8 cellular contexts compared by ENCODE assay signal in genomic region chr7:32496052-32496813, GRCh38. TPM values are rescaled to one million over a fixed set of nuclear protein-coding genes. Genes with fewer than 3 reads are reported as not detected.
A peak's percentile ranks its signal among the peaks of the same experiment; 100 is the strongest.
DNase-seq lines count a peak whose midpoint lies in the region; ATAC-seq, FAIRE-seq and TF ChIP-seq lines count a peak whose summit lies in the region.

No MANE protein-coding gene starts in this region.

- no peaks in the 10 kb centered on the region for H3K9me3 ChIP-seq in CD4-positive, alpha-beta T cell (ENCODE audit: control insufficient read depth, low read length)
- H3K9me3 ChIP-seq in HAP-1 = no peaks in the 10 kb centered on the region
- no peaks in the 10 kb centered on the region for H3K9me3 ChIP-seq in iPS DF 6.9 (ENCODE audit: control insufficient read depth, insufficient read depth, low read length)

- no peak for ATAC-seq in CD4-positive, alpha-beta T cell (ENCODE audit: poor library complexity)
- ATAC-seq in stimulated activated effector memory CD8-positive, alpha-beta T cell treated with anti-CD3 and anti-CD28 coated beads, Interleukin-12 subunit alpha, Interleukin-12 subunit beta, amount 100 ng/mL, for 72 hours = no peak
- no peak for ATAC-seq in HG03442 (IDR thresholded peaks at IDR 0.05; ENCODE audit: unreplicated experiment)
- ATAC-seq in GM21576 (IDR thresholded peaks at IDR 0.05; ENCODE audit: unreplicated experiment) = no peak

- 100% methylated on average over 1 of the region's 10 CpGs for WGBS in iPS DF 6.9 (ENCODE audit: insufficient coverage, insufficient read length)

- H3K4me1 ChIP-seq in HAP-1 (peaks cover 13% of the 10 kb centered on the region), iPS DF 6.9 (ENCODE audit: control insufficient read depth, insufficient read depth, low read length) (no peaks in the 10 kb centered on the region)

- no peak for TF ChIP-seq CTCF in CD4-positive, alpha-beta T cell (IDR thresholded peaks at IDR 0.05)
- no peak for TF ChIP-seq CTCF in D721Med (IDR thresholded peaks at IDR 0.05; ENCODE audit: insufficient read depth, missing control alignments)

- CTCF ChIA-PET in CD4-positive, alpha-beta T cell (lab: Charles Lee) = interaction anchor here (0.7 to 1.4 kb wide), 3 partner anchors 447 to 634 kb away, joined by 3 to 4 read pairs (median 3); no protein-coding TSS in a partner anchor
- CTCF ChIA-PET in activated CD4-positive, alpha-beta memory T cell treated with anti-CD3 and anti-CD28 coated beads for 36 hours (lab: Charles Lee) = interaction anchor here (0.7 to 1.0 kb wide), 2 partner anchors 92 to 612 kb away, joined by 3 read pairs; no protein-coding TSS in a partner anchor

- no peak for DNase-seq in CD4-positive, alpha-beta T cell
- DNase-seq in HAP-1 (ENCODE audit: low spot score in 2 of 2) (no peak), iPS DF 6.9 (ENCODE audit: low read depth, low spot score) (no peak), D721Med (ENCODE audit: insufficient read length, low spot score) (no peak)
- no peak for DNase-seq in activated CD4-positive, alpha-beta memory T cell treated with anti-CD3 and anti-CD28 coated beads for 36 hours
- no peak for DNase-seq in stimulated activated effector memory CD8-positive, alpha-beta T cell treated with anti-CD3 and anti-CD28 coated beads, Interleukin-12 subunit alpha, Interleukin-12 subunit beta, amount 100 ng/mL, for 72 hours (ENCODE audit: low spot score in 2 of 2)

- H3K36me3 ChIP-seq in HAP-1 (replicated peaks) (no peaks in the 10 kb centered on the region), iPS DF 6.9 (ENCODE audit: control insufficient read depth, insufficient read depth, low read length) (no peaks in the 10 kb centered on the region)

- H3K36me3 Mint-ChIP-seq in CD4-positive, alpha-beta T cell (ENCODE audit: low read depth) = peaks cover 44% of the 10 kb centered on the region
- peaks cover 10% of the 10 kb centered on the region for H3K36me3 Mint-ChIP-seq in activated CD4-positive, alpha-beta memory T cell treated with anti-CD3 and anti-CD28 coated beads for 36 hours
- H3K36me3 Mint-ChIP-seq in stimulated activated effector memory CD8-positive, alpha-beta T cell treated with anti-CD3 and anti-CD28 coated beads, Interleukin-12 subunit alpha, Interleukin-12 subunit beta, amount 100 ng/mL, for 72 hours = peaks cover 37% of the 10 kb centered on the region

- peak overlapping the region; percentile 92 for H3K4me3 Mint-ChIP-seq in CD4-positive, alpha-beta T cell
- H3K4me3 Mint-ChIP-seq in activated CD4-positive, alpha-beta memory T cell treated with anti-CD3 and anti-CD28 coated beads for 36 hours = peak overlapping the region; percentile 86
- H3K4me3 Mint-ChIP-seq in stimulated activated effector memory CD8-positive, alpha-beta T cell treated with anti-CD3 and anti-CD28 coated beads, Interleukin-12 subunit alpha, Interleukin-12 subunit beta, amount 100 ng/mL, for 72 hours = peak overlapping the region; percentile 79

- peak overlapping the region; percentile 94 for H3K27ac Mint-ChIP-seq in CD4-positive, alpha-beta T cell
- peak overlapping the region; percentile 93 for H3K27ac Mint-ChIP-seq in activated CD4-positive, alpha-beta memory T cell treated with anti-CD3 and anti-CD28 coated beads for 36 hours
- H3K27ac Mint-ChIP-seq in stimulated activated effector memory CD8-positive, alpha-beta T cell treated with anti-CD3 and anti-CD28 coated beads, Interleukin-12 subunit alpha, Interleukin-12 subunit beta, amount 100 ng/mL, for 72 hours = peak overlapping the region; percentile 96

- H3K4me3 ChIP-seq in HAP-1 (peak overlapping the region; percentile 96), iPS DF 6.9 (ENCODE audit: low read length) (peak overlapping the region; percentile 100; the same call in 1 of the 2 replicates)

- in situ Hi-C loops in HAP-1 (cut with MboI; ENCODE audit: low sequenced_read_pairs) = no loop called here

- peak overlapping the region; percentile 94 for H3K27ac ChIP-seq in CD4-positive, alpha-beta T cell (ENCODE audit: low read depth, low read length)
- H3K27ac ChIP-seq in iPS DF 6.9 (ENCODE audit: low read length) = no peak overlapping the region

- no peak for FAIRE-seq in D721Med (lab: Jason Lieb, UNC)

- H3K27me3 ChIP-seq in CD4-positive, alpha-beta T cell (ENCODE audit: control insufficient read depth, insufficient read depth, low read length) = no peaks in the 10 kb centered on the region
- H3K27me3 ChIP-seq in HAP-1 (ENCODE audit: low read depth) = no peaks in the 10 kb centered on the region
- no peaks in the 10 kb centered on the region for H3K27me3 ChIP-seq in iPS DF 6.9 (ENCODE audit: control insufficient read depth, insufficient read depth, low read length)

- H3K27me3 Mint-ChIP-seq in CD4-positive, alpha-beta T cell = no peaks in the 10 kb centered on the region
- no peaks in the 10 kb centered on the region for H3K27me3 Mint-ChIP-seq in activated CD4-positive, alpha-beta memory T cell treated with anti-CD3 and anti-CD28 coated beads for 36 hours

- H3K9me3 Mint-ChIP-seq in CD4-positive, alpha-beta T cell = no peaks in the 10 kb centered on the region
- H3K9me3 Mint-ChIP-seq in activated CD4-positive, alpha-beta memory T cell treated with anti-CD3 and anti-CD28 coated beads for 36 hours = no peaks in the 10 kb centered on the region
- no peaks in the 10 kb centered on the region for H3K9me3 Mint-ChIP-seq in stimulated activated effector memory CD8-positive, alpha-beta T cell treated with anti-CD3 and anti-CD28 coated beads, Interleukin-12 subunit alpha, Interleukin-12 subunit beta, amount 100 ng/mL, for 72 hours

- POLR2A ChIA-PET in CD4-positive, alpha-beta T cell (lab: Charles Lee) = interaction anchor here (0.5 to 1.8 kb wide), 14 partner anchors 9 to 566 kb away, joined by 3 to 24 read pairs (median 4); partner anchors contain the start of genes KBTBD2 and NT5C3A
- POLR2A ChIA-PET in activated CD4-positive, alpha-beta memory T cell treated with anti-CD3 and anti-CD28 coated beads for 36 hours (lab: Charles Lee) = interaction anchor here (1.0 to 1.5 kb wide), 5 partner anchors 10 to 566 kb away, joined by 3 to 14 read pairs (median 4); partner anchors contain the start of gene NT5C3A

- peaks cover 53% of the 10 kb centered on the region for H3K4me1 Mint-ChIP-seq in CD4-positive, alpha-beta T cell (ENCODE audit: low read depth)
- peaks cover 41% of the 10 kb centered on the region for H3K4me1 Mint-ChIP-seq in activated CD4-positive, alpha-beta memory T cell treated with anti-CD3 and anti-CD28 coated beads for 36 hours (ENCODE audit: low read depth)
- H3K4me1 Mint-ChIP-seq in stimulated activated effector memory CD8-positive, alpha-beta T cell treated with anti-CD3 and anti-CD28 coated beads, Interleukin-12 subunit alpha, Interleukin-12 subunit beta, amount 100 ng/mL, for 72 hours = peaks cover 21% of the 10 kb centered on the region

- intact Hi-C loops in CD4-positive, alpha-beta T cell (cut with DNase I, micrococcal nuclease) = loop anchor here (5.0 to 10.0 kb wide), 4 partner anchors 351 to 1901 kb away; partner anchors contain the start of genes BBS9 (in 1 of the 2) and GARS1 (in 1 of the 2)
- intact Hi-C loops in activated CD4-positive, alpha-beta memory T cell treated with anti-CD3 and anti-CD28 coated beads for 36 hours (cut with micrococcal nuclease) = loop anchor here (5.0 to 10.0 kb wide), 5 partner anchors 66 to 1991 kb away; partner anchors contain the start of genes GARS1 and GGCT

RNA-seq across cellular contexts. Expression of gene AVL9, which starts 0.9 kb away (rescaled TPM):
- total RNA-seq in CD4-positive, alpha-beta T cell = 10 to 100 TPM; 23.3 to 25.4 TPM
- 10 to 100 TPM; 39.6 to 44.2 TPM for total RNA-seq in activated CD4-positive, alpha-beta memory T cell treated with anti-CD3 and anti-CD28 coated beads for 36 hours

RNA-seq across cellular contexts. Expression of gene LSM5, which starts 6.1 kb away (rescaled TPM):
- 10 to 100 TPM; 28.2 to 28.7 TPM for total RNA-seq in CD4-positive, alpha-beta T cell
- 100 to 1,000 TPM; 111 to 120 TPM for total RNA-seq in activated CD4-positive, alpha-beta memory T cell treated with anti-CD3 and anti-CD28 coated beads for 36 hours
